In the genomic region with DNA sequence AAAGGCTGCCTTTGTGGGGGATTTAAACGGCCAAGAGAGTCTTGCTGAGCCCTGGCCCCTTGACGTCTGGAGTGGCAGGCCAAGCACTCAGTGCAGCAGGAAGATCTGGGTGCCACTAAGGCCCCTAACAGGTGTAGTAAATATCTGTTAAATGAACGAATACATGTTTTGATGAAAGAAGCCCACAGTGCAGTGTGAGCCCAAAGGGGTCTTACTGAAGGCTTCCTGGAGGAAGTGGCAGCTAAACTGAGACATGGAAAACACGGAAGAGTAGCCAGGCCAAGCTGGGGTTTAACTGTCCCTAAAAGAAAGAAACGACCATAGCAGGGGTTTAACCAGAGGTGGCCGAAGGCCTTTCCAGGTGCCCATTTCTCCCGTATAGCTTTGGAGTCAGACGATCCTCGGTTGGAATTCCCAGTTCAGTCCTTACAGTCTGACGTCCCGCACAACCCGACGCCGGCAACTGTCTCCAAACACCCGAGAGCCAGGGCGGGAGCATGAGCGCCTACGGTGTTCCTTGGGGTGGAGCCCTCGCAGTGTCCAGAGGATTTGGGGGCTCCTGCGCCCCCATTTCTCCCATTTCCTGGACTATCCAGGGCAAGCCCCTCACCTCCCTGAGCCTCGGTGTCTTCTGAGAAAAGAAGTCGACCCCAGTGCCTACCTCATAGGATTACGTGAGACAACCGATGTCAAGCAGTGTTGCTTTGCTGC, we compare ENCODE assay signal across 1 cellular context.
TF ChIP-seq lines count a peak whose summit lies in the region.

No MANE protein-coding gene starts in this region.

TF ChIP-seq in HCT116, 20 proteins besides CTCF, POLR2A, EP300 and RAD21 (continued from another document):
- TF ChIP-seq, protein P1, sequence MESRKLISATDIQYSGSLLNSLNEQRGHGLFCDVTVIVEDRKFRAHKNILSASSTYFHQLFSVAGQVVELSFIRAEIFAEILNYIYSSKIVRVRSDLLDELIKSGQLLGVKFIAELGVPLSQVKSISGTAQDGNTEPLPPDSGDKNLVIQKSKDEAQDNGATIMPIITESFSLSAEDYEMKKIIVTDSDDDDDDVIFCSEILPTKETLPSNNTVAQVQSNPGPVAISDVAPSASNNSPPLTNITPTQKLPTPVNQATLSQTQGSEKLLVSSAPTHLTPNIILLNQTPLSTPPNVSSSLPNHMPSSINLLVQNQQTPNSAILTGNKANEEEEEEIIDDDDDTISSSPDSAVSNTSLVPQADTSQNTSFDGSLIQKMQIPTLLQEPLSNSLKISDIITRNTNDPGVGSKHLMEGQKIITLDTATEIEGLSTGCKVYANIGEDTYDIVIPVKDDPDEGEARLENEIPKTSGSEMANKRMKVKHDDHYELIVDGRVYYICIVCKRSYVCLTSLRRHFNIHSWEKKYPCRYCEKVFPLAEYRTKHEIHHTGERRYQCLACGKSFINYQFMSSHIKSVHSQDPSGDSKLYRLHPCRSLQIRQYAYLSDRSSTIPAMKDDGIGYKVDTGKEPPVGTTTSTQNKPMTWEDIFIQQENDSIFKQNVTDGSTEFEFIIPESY (IDR thresholded peaks at IDR 0.05; ENCODE audit: extremely low read depth, insufficient replicate concordance, low read length): no peak
- TF ChIP-seq FOSL1 (IDR thresholded peaks at IDR 0.05; ENCODE audit: low read depth) (no peak), ZNF274 (IDR thresholded peaks at IDR 0.05; ENCODE audit: low read depth, low read length) (no peak), TCF7L2 (IDR thresholded peaks at IDR 0.05; ENCODE audit: borderline replicate concordance, extremely low read depth, insufficient read depth, insufficient read length) (no peak), POLR2AphosphoS5 (IDR thresholded peaks at IDR 0.05; ENCODE audit: low read depth, low read length) (no peak), CBX3 (IDR thresholded peaks at IDR 0.05; ENCODE audit: low read depth) (no peak)
- TF ChIP-seq, protein P2, sequence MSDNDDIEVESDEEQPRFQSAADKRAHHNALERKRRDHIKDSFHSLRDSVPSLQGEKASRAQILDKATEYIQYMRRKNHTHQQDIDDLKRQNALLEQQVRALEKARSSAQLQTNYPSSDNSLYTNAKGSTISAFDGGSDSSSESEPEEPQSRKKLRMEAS (IDR thresholded peaks at IDR 0.05): no peak
TF ChIP-seq in HCT116: peak in this region for 0.
